Comparison of ENCODE assay signal across 8 cellular contexts in genomic region chr17:386145-386876, GRCh38. TPM values are rescaled to one million over a fixed set of nuclear protein-coding genes. Genes with fewer than 3 reads are reported as not detected.
DNase-seq lines count a peak whose midpoint lies in the region; ATAC-seq and TF ChIP-seq lines count a peak whose summit lies in the region.

No MANE protein-coding gene starts in this region.

- H3K9me3 ChIP-seq in BE2C = no peaks in the 10 kb centered on the region
- H3K9me3 ChIP-seq in esophagus (ENCODE audit: control insufficient read depth in 2 of 2, insufficient read depth in 1 of 2, low read depth in 1 of 2, low read length in 1 of 2) = no peaks in the 10 kb centered on the region
- no peaks in the 10 kb centered on the region for H3K9me3 ChIP-seq in stomach

- 13 to 21% methylated on average over 36 to 56 of the region's 56 CpGs for WGBS in esophagus, 2 donors
- 5 to 35% (median 13%) methylated on average over 19 to 56 of the region's 56 CpGs for WGBS in stomach, 5 donors

- no peak for TF ChIP-seq POLR2A in stomach (IDR thresholded peaks at IDR 0.05)

- H3K36me3 Mint-ChIP-seq in nephron progenitor cell (ENCODE audit: low read depth) = no peaks in the 10 kb centered on the region

- H3K27ac ChIP-seq in esophagus (ENCODE audit: low read depth in 2 of 2, low read length in 1 of 2) = peak overlapping the region in 1 of 2 donors; percentile 50
- H3K27ac ChIP-seq in stomach = peak overlapping the region in 4 of 5 donors; percentile 20 to 88 (median 58)

- TF ChIP-seq CTCF in BE2C (IDR thresholded peaks at IDR 0.05; ENCODE audit: low read depth, low read length) (0 out of 2 replicates have a peak, but pooled peaks have one; percentile 5), nephron progenitor cell (IDR thresholded peaks at IDR 0.05) (peak; percentile 39), stomach (IDR thresholded peaks at IDR 0.05) (peak in 4 of 7 experiments; percentile 25 to 87 (median 72))

- H3K27ac Mint-ChIP-seq in nephron progenitor cell = no peak overlapping the region

- peak overlapping the region; percentile 82 for H3K4me3 Mint-ChIP-seq in nephron progenitor cell

- H3K36me3 ChIP-seq in BE2C (no peaks in the 10 kb centered on the region), esophagus (ENCODE audit: control insufficient read depth in 2 of 2, insufficient read depth in 2 of 2, low read length in 1 of 2) (no peaks in the 10 kb centered on the region), stomach (no peaks in the 10 kb centered on the region)

- H3K27me3 Mint-ChIP-seq in nephron progenitor cell (ENCODE audit: low read depth, poor library complexity) = peaks cover 42% of the 10 kb centered on the region

- H3K4me3 ChIP-seq in BE2C (ENCODE audit: low read depth, low read length) (no peak overlapping the region), esophagus (ENCODE audit: low read depth in 1 of 2, low read length in 2 of 2) (peak overlapping the region; percentile 43 to 61), stomach (peak overlapping the region; percentile 56 to 71 (median 70))

- TF ChIP-seq EP300 in stomach (IDR thresholded peaks at IDR 0.05) = no peak

- intact Hi-C loops in stomach (cut with DNase I; ENCODE audit: low total_unique reads) = loop anchor here (5.0 kb wide), 1 partner anchor 239 kb away; no protein-coding TSS in a partner anchor

- peaks cover 53% of the 10 kb centered on the region for H3K4me1 Mint-ChIP-seq in nephron progenitor cell

- H3K4me1 ChIP-seq in BE2C (no peaks in the 10 kb centered on the region), esophagus (ENCODE audit: control insufficient read depth in 2 of 2, insufficient read depth in 2 of 2, low read length in 1 of 2) (peaks cover 3% of the 10 kb centered on the region in 2 donors), stomach (peaks cover 15 to 29% (median 21%) of the 10 kb centered on the region in 4 donors)

- DNase-seq in BE2C (peak; percentile 59), NCI-H748 (lab: John Stamatoyannopoulos, UW; ENCODE audit: unreplicated experiment) (peak; percentile 62), activated T-cell treated with anti-CD3 and anti-CD28 coated beads for 48 hours (ENCODE audit: low read depth) (peak; percentile 76), nephron progenitor cell (peak; percentile 93), stomach (peak; percentile 87)

- peaks cover 11% of the 10 kb centered on the region for H3K9me3 Mint-ChIP-seq in nephron progenitor cell

- peaks cover 4% of the 10 kb centered on the region; the same call in 1 of the 2 replicates for H3K27me3 ChIP-seq in BE2C
- no peaks in the 10 kb centered on the region for H3K27me3 ChIP-seq in esophagus (ENCODE audit: control insufficient read depth in 1 of 2, insufficient read depth in 2 of 2, low read length in 2 of 2)
- peaks cover 0 to 34% (median 0%) of the 10 kb centered on the region in 3 donors for H3K27me3 ChIP-seq in stomach

- ATAC-seq in GM19452 (IDR thresholded peaks at IDR 0.05; ENCODE audit: unreplicated experiment) (peak; percentile 53), HG02763 (IDR thresholded peaks at IDR 0.05; ENCODE audit: unreplicated experiment) (no peak)

RNA-seq across cellular contexts. Expression of gene RPH3AL, which starts 33.7 kb away (rescaled TPM):
- polyA plus RNA-seq in BE2C (2012; ENCODE audit: insufficient read depth, insufficient read length, low read depth) = 1.7 TPM
- 1 to 10 TPM; 3.2 to 6.1 TPM for polyA plus RNA-seq in esophagus
- 10 to 100 TPM in 3 of 5 donors, 1 to 10 TPM in 2; 4.9 to 38.5 (median 16.0) TPM for total RNA-seq in stomach
- polyA plus RNA-seq in stomach = 10 to 100 TPM in 2 of 3 donors, 1 to 10 TPM in 1; 5.1 to 20.0 (median 18.9) TPM

RNA-seq across cellular contexts. Expression of gene RFLNB, which starts 59.4 kb away (rescaled TPM):
- 1.2 TPM for polyA plus RNA-seq in BE2C (2012; ENCODE audit: insufficient read depth, insufficient read length, low read depth)
- polyA plus RNA-seq in esophagus = 1 to 10 TPM; 1.7 to 2.5 TPM
- total RNA-seq in stomach = 10 to 100 TPM in 3 of 5 donors, 1 to 10 TPM in 2; 6.2 to 23.9 (median 15.4) TPM
- 10 to 100 TPM in 2 of 3 donors, 1 to 10 TPM in 1; 4.0 to 39.0 (median 34.5) TPM for polyA plus RNA-seq in stomach

Comparison
In these comparisons a context has a peak if more than half of its experiments do, and no peak if none do; other contexts are left out.
1. CTCF ChIP-seq: peak in every context shown above with its lines; median percentile 72 in stomach; 39 in nephron progenitor cell; 5 in BE2C.